Comparison of ENCODE assay signal across 2 cellular contexts in genomic region chr1:171762143-171762563, GRCh38.
TF ChIP-seq lines count a peak whose summit lies in the region.

No MANE protein-coding gene starts in this region.

TF ChIP-seq in K562, 482 proteins besides CTCF, POLR2A, EP300 and RAD21 (continues in another document):
- TF ChIP-seq SMAD4 (CRISPR knock-in tag; conservative IDR thresholded peaks at IDR 0.05) (peak; percentile 56), POLR2AphosphoS5 (IDR thresholded peaks at IDR 0.05; ENCODE audit: control insufficient read depth, insufficient read depth, low read depth, low read length) (peak; percentile 69), SMARCA4 (IDR thresholded peaks at IDR 0.05) (peak; percentile 57; the same call in 1 of the 2 replicates), NCOR1 (IDR thresholded peaks at IDR 0.05) (peak; percentile 74), ZNF395 (CRISPR knock-in tag; IDR thresholded peaks at IDR 0.05) (0 out of 2 replicates have a peak, but pooled peaks have one; percentile 31), RNF2 (IDR thresholded peaks at IDR 0.05) (0 out of 2 replicates have a peak, but pooled peaks have one; percentile 28), NCOA1 (IDR thresholded peaks at IDR 0.05; ENCODE audit: low read depth) (0 out of 2 replicates have a peak, but pooled peaks have one; percentile 24), ZFP36 (IDR thresholded peaks at IDR 0.05; ENCODE audit: low read depth, low read length, partially characterized antibody) (peak; percentile 7), CTBP1 (IDR thresholded peaks at IDR 0.05; ENCODE audit: borderline replicate concordance) (peak; percentile 76), MTA3 (IDR thresholded peaks at IDR 0.05; ENCODE audit: borderline replicate concordance) (peak; percentile 54; the same call in 1 of the 2 replicates), DMBX1 (CRISPR knock-in tag; IDR thresholded peaks at IDR 0.05; ENCODE audit: borderline replicate concordance) (peak; percentile 62; the same call in 1 of the 2 replicates), MNT (conservative IDR thresholded peaks at IDR 0.05) (peak in 1 of 2 experiments; percentile 55; a peak in 2 of 4 replicates), ATF1 (CRISPR knock-in tag; IDR thresholded peaks at IDR 0.05) (no peak), ATF1 (tag; IDR thresholded peaks at IDR 0.05) (0 out of 2 replicates have a peak, but pooled peaks have one; percentile 20), CCAR2 (IDR thresholded peaks at IDR 0.05; ENCODE audit: low read depth, low read length) (no peak), E2F6 (IDR thresholded peaks at IDR 0.05; ENCODE audit: borderline replicate concordance in 1 of 2, extremely low read depth in 1 of 2, insufficient read depth in 1 of 2, insufficient read length in 1 of 2, low read depth in 1 of 2, low read length in 1 of 2, poor library complexity in 1 of 2, severe bottlenecking in 1 of 2) (peak; percentile 66 to 70), SPI1 (IDR thresholded peaks at IDR 0.05; ENCODE audit: borderline replicate concordance, low read depth, low read length) (no peak), CBFA2T2 (conservative IDR thresholded peaks at IDR 0.05) (0 out of 2 replicates have a peak, but pooled peaks have one; percentile 27), CCNT2 (IDR thresholded peaks at IDR 0.05; ENCODE audit: borderline replicate concordance, extremely low read depth, insufficient read length, low read depth, low read length) (no peak), JUND (IDR thresholded peaks at IDR 0.05; ENCODE audit: borderline replicate concordance, low read depth, low read length) (peak; percentile 7; the same call in 1 of the 2 replicates), JUND (tag; IDR thresholded peaks at IDR 0.05; ENCODE audit: borderline replicate concordance, low read depth, low read length) (peak; percentile 19; the same call in 1 of the 3 replicates)

TF ChIP-seq in SK-N-SH, 30 proteins besides CTCF, POLR2A, EP300 and RAD21:
- TF ChIP-seq MXI1 (IDR thresholded peaks at IDR 0.05; ENCODE audit: low read depth, low read length) (no peak), USF1 (IDR thresholded peaks at IDR 0.05; ENCODE audit: borderline replicate concordance, low read depth) (no peak), FOSL2 (IDR thresholded peaks at IDR 0.05; ENCODE audit: borderline replicate concordance, low read depth) (no peak), GATA2 (CRISPR knock-in tag; IDR thresholded peaks at IDR 0.05) (no peak), FOXM1 (IDR thresholded peaks at IDR 0.05; ENCODE audit: low read depth) (no peak), MEF2A (IDR thresholded peaks at IDR 0.05; ENCODE audit: borderline replicate concordance, low read depth) (no peak), GABPA (IDR thresholded peaks at IDR 0.05; ENCODE audit: low read depth) (no peak), MAX (IDR thresholded peaks at IDR 0.05; ENCODE audit: low read depth) (no peak), JUND (IDR thresholded peaks at IDR 0.05) (no peak)
